Comparison of ENCODE assay signal across 7 cellular contexts in genomic region chr2:91549316-91549715, GRCh38.
DNase-seq lines count a peak whose midpoint lies in the region; ATAC-seq and TF ChIP-seq lines count a peak whose summit lies in the region.
"Not testable (repeated sequence)": the region's sequence is repeated elsewhere in the genome, so short reads cannot be mapped to it uniquely, and the experiment has no call there.

No MANE protein-coding gene starts in this region.

- peak; percentile 40 to 53 for DNase-seq in Caco-2
- peak; percentile 49 for DNase-seq in activated CD4-positive, alpha-beta T cell treated with anti-CD3 and anti-CD28 coated beads, Interleukin-2, amount 10 ng/mL, durations not matched to agents 24 days and 14 days
- peak; percentile 11 for DNase-seq in colonic mucosa
- peak; percentile 20 for DNase-seq in Right ventricle myocardium superior
- DNase-seq in kidney tubule cell (ENCODE audit: low spot score) = peak; percentile 0
- DNase-seq in mesenteric fat pad (ENCODE audit: low spot score) = peak; percentile 84
- DNase-seq in stomach = peak; percentile 24

- POLR2A ChIA-PET in Caco-2 (lab: Charles Lee) = not testable (repeated sequence)

- not testable (repeated sequence) for TF ChIP-seq CTCF in Caco-2 (IDR thresholded peaks at IDR 0.05; ENCODE audit: insufficient read depth in 1 of 2, low read depth in 1 of 2, low read length in 1 of 2, severe bottlenecking in 1 of 2, unreplicated experiment in 1 of 2); colonic mucosa (IDR thresholded peaks at IDR 0.05); stomach (IDR thresholded peaks at IDR 0.05)

- H3K4me1 ChIP-seq in Caco-2, colonic mucosa, stomach: not testable (repeated sequence)

- not testable (repeated sequence) for H3K36me3 ChIP-seq in Caco-2 (ENCODE audit: control insufficient read depth, insufficient read depth, low read length); colonic mucosa; stomach

- not testable (repeated sequence) for ATAC-seq in Right ventricle myocardium superior (ENCODE audit: poor library complexity)

- peak overlapping the region; percentile 53 for H3K4me3 Mint-ChIP-seq in Caco-2 (ENCODE audit: unreplicated experiment)
- not testable (repeated sequence) for H3K4me3 Mint-ChIP-seq in activated CD4-positive, alpha-beta T cell treated with anti-CD3 and anti-CD28 coated beads, Interleukin-2, amount 10 ng/mL, durations not matched to agents 24 days and 14 days

- TF ChIP-seq POLR2A in stomach (IDR thresholded peaks at IDR 0.05) = not testable (repeated sequence)

- not testable (repeated sequence) for H3K4me3 ChIP-seq in Caco-2 (ENCODE audit: low read depth, low read length); colonic mucosa; stomach

- WGBS in stomach, 5 donors = 74 to 84% (median 77%) methylated on average over 6 of the region's 6 CpGs

- not testable (repeated sequence) for BruUV-seq in Caco-2 (replicated peaks; lab: Mats Ljungman, UMichigan)

- not testable (repeated sequence) for H3K27me3 Mint-ChIP-seq in Caco-2 (ENCODE audit: insufficient read depth, unreplicated experiment); activated CD4-positive, alpha-beta T cell treated with anti-CD3 and anti-CD28 coated beads, Interleukin-2, amount 10 ng/mL, durations not matched to agents 24 days and 14 days

- not testable (repeated sequence) for H3K9ac ChIP-seq in colonic mucosa (ENCODE audit: low read depth in 2 of 2, low read length in 2 of 2)

- H3K4me1 Mint-ChIP-seq in Caco-2 (ENCODE audit: low read depth, unreplicated experiment); activated CD4-positive, alpha-beta T cell treated with anti-CD3 and anti-CD28 coated beads, Interleukin-2, amount 10 ng/mL, durations not matched to agents 24 days and 14 days: not testable (repeated sequence)

- not testable (repeated sequence) for H3K27ac ChIP-seq in colonic mucosa, stomach

- intact Hi-C loops in Caco-2 (cut with micrococcal nuclease; ENCODE audit: unreplicated experiment); activated CD4-positive, alpha-beta T cell treated with anti-CD3 and anti-CD28 coated beads, Interleukin-2, amount 10 ng/mL, durations not matched to agents 24 days and 14 days (cut with micrococcal nuclease); colonic mucosa (cut with DNase I); Right ventricle myocardium superior (cut with DNase I); stomach (cut with DNase I; ENCODE audit: low total_unique reads): not testable (repeated sequence)

- CTCF ChIA-PET in Caco-2 (lab: Charles Lee) = not testable (repeated sequence)

- H3K27ac Mint-ChIP-seq in Caco-2 (ENCODE audit: unreplicated experiment) = peak overlapping the region; percentile 96
- H3K27ac Mint-ChIP-seq in activated CD4-positive, alpha-beta T cell treated with anti-CD3 and anti-CD28 coated beads, Interleukin-2, amount 10 ng/mL, durations not matched to agents 24 days and 14 days = not testable (repeated sequence)

- not testable (repeated sequence) for H3K9me3 Mint-ChIP-seq in Caco-2 (ENCODE audit: unreplicated experiment); activated CD4-positive, alpha-beta T cell treated with anti-CD3 and anti-CD28 coated beads, Interleukin-2, amount 10 ng/mL, durations not matched to agents 24 days and 14 days

- H3K27me3 ChIP-seq in Caco-2 (replicated peaks; ENCODE audit: control insufficient read depth, insufficient read depth, low read length); colonic mucosa; stomach: not testable (repeated sequence)

- H3K36me3 Mint-ChIP-seq in Caco-2 (ENCODE audit: insufficient read depth, unreplicated experiment); activated CD4-positive, alpha-beta T cell treated with anti-CD3 and anti-CD28 coated beads, Interleukin-2, amount 10 ng/mL, durations not matched to agents 24 days and 14 days (ENCODE audit: low read depth): not testable (repeated sequence)

- H3K9me3 ChIP-seq in Caco-2, colonic mucosa, stomach: not testable (repeated sequence)

- not testable (repeated sequence) for TF ChIP-seq EP300 in stomach (IDR thresholded peaks at IDR 0.05)

Comparison
In these comparisons a context has a peak if more than half of its experiments do, and no peak if none do; other contexts are left out.
1. DNase-seq: peak in every context shown above with its lines; median percentile 84 in mesenteric fat pad; 49 in activated CD4-positive, alpha-beta T cell treated with anti-CD3 and anti-CD28 coated beads, Interleukin-2, amount 10 ng/mL, durations not matched to agents 24 days and 14 days; 46 in Caco-2; 24 in stomach; 20 in Right ventricle myocardium superior; 11 in colonic mucosa; 0 in kidney tubule cell.